1 cellular context compared by ENCODE assay signal in the genomic region with DNA sequence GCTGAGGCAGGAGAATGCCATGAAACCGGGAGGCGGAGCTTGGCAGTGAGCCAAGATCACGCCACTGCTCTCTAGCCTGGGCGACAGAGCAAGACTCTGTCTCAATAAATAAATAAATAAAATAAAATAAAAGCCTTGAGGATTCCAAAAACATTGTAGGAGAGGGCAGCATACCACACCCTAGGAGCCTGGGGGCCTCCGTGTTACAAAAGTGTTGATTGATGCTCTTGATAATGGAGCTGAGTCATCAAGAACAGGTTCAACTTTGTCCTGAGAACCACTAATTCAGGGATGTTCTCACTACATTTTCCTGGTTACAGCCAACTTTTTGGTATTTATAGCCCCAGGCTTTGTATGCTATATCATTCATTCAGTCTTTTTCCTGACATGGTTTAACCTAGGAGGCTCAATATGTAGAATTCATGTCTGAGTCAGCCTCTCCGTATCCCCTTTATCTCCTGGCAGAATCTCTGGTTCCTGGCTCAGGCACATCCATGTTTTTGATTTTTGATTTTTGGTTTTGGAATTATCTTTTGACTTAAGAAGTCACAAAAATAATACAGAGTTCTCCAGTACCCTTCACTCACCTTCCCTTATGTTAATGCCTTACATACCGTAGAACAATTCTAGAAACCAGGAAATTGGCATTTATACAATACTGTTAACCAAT.
TF ChIP-seq lines count a peak whose summit lies in the region.

No MANE protein-coding gene starts in this region.

TF ChIP-seq in HEK293, 187 proteins besides CTCF, POLR2A, EP300 and RAD21 (continued from another document and continues in another):
- TF ChIP-seq ZBTB20 (tag by site-specific recombination; IDR thresholded peaks at IDR 0.05) (peak; percentile 55), ZNF114 (tag by site-specific recombination; IDR thresholded peaks at IDR 0.05) (no peak), OVOL3 (tag by site-specific recombination; IDR thresholded peaks at IDR 0.05) (no peak), YY2 (tag by site-specific recombination; IDR thresholded peaks at IDR 0.05) (no peak), ZNF664 (tag by site-specific recombination; IDR thresholded peaks at IDR 0.05) (0 out of 2 replicates have a peak, but pooled peaks have one; percentile 50), ZNF302 (tag by site-specific recombination; IDR thresholded peaks at IDR 0.05; ENCODE audit: low read depth) (no peak), ZNF366 (tag by site-specific recombination; conservative IDR thresholded peaks at IDR 0.05) (peak; percentile 84), ZSCAN23 (tag by site-specific recombination; IDR thresholded peaks at IDR 0.05) (peak; percentile 77), ZNF660 (tag by site-specific recombination; IDR thresholded peaks at IDR 0.05) (peak; percentile 92), ZNF76 (tag by site-specific recombination; IDR thresholded peaks at IDR 0.05; ENCODE audit: borderline replicate concordance, low read depth) (no peak), OSR2 (tag by site-specific recombination; IDR thresholded peaks at IDR 0.05) (no peak; the same call in 1 of the 2 replicates), GLI4 (tag by site-specific recombination; IDR thresholded peaks at IDR 0.05) (no peak), ZNF335 (tag by site-specific recombination; conservative IDR thresholded peaks at IDR 0.05) (peak; percentile 64), ZNF311 (tag by site-specific recombination; IDR thresholded peaks at IDR 0.05; ENCODE audit: borderline replicate concordance) (no peak), ZNF341 (tag by site-specific recombination; IDR thresholded peaks at IDR 0.05; ENCODE audit: low read depth) (no peak), HOXA7 (CRISPR knock-in tag; IDR thresholded peaks at IDR 0.05; ENCODE audit: borderline replicate concordance) (no peak), ZNF549 (tag by site-specific recombination; IDR thresholded peaks at IDR 0.05) (0 out of 2 replicates have a peak, but pooled peaks have one; percentile 4), ZNF529 (tag by site-specific recombination; IDR thresholded peaks at IDR 0.05; ENCODE audit: insufficient replicate concordance) (peak; percentile 44), ZNF843 (tag by site-specific recombination; IDR thresholded peaks at IDR 0.05) (peak; percentile 77), REPIN1 (tag by site-specific recombination; IDR thresholded peaks at IDR 0.05; ENCODE audit: low read depth) (no peak), ZNF391 (tag by site-specific recombination; IDR thresholded peaks at IDR 0.05; ENCODE audit: borderline replicate concordance, low read depth) (peak; percentile 67; the same call in 1 of the 2 replicates), ZNF324 (tag by site-specific recombination; IDR thresholded peaks at IDR 0.05) (no peak), ZNF544 (tag by site-specific recombination; IDR thresholded peaks at IDR 0.05) (no peak; the same call in none of the 2 replicates), ZNF112 (tag by site-specific recombination; IDR thresholded peaks at IDR 0.05) (peak; percentile 47; the same call in 1 of the 2 replicates), SETDB1 (IDR thresholded peaks at IDR 0.05; ENCODE audit: insufficient read length, low read length) (no peak), MYNN (tag by site-specific recombination; IDR thresholded peaks at IDR 0.05; ENCODE audit: borderline replicate concordance) (0 out of 2 replicates have a peak, but pooled peaks have one; percentile 39), ZNF561 (tag by site-specific recombination; IDR thresholded peaks at IDR 0.05; ENCODE audit: borderline replicate concordance) (peak; percentile 61; the same call in 1 of the 2 replicates), GLIS1 (tag by site-specific recombination; IDR thresholded peaks at IDR 0.05) (peak; percentile 93), ZNF133 (tag by site-specific recombination; IDR thresholded peaks at IDR 0.05) (no peak), ZBTB21 (tag by site-specific recombination; IDR thresholded peaks at IDR 0.05) (peak; percentile 62; the same call in 1 of the 2 replicates), ZNF138 (tag by site-specific recombination; IDR thresholded peaks at IDR 0.05; ENCODE audit: borderline replicate concordance) (no peak), ZNF791 (tag by site-specific recombination; IDR thresholded peaks at IDR 0.05) (no peak), ZNF350 (tag by site-specific recombination; IDR thresholded peaks at IDR 0.05) (no peak), ZNF423 (tag by site-specific recombination; IDR thresholded peaks at IDR 0.05) (no peak), ZNF560 (tag by site-specific recombination; IDR thresholded peaks at IDR 0.05; ENCODE audit: borderline replicate concordance) (no peak), ZBTB17 (tag by site-specific recombination; IDR thresholded peaks at IDR 0.05) (peak; percentile 63; the same call in 1 of the 2 replicates), HOXD13 (CRISPR knock-in tag; IDR thresholded peaks at IDR 0.05; ENCODE audit: borderline replicate concordance) (no peak), ZEB2 (tag by site-specific recombination; IDR thresholded peaks at IDR 0.05) (no peak), ZNF239 (tag by site-specific recombination; IDR thresholded peaks at IDR 0.05) (no peak), ZNF596 (tag by site-specific recombination; IDR thresholded peaks at IDR 0.05) (no peak)
- TF ChIP-seq, protein P1, sequence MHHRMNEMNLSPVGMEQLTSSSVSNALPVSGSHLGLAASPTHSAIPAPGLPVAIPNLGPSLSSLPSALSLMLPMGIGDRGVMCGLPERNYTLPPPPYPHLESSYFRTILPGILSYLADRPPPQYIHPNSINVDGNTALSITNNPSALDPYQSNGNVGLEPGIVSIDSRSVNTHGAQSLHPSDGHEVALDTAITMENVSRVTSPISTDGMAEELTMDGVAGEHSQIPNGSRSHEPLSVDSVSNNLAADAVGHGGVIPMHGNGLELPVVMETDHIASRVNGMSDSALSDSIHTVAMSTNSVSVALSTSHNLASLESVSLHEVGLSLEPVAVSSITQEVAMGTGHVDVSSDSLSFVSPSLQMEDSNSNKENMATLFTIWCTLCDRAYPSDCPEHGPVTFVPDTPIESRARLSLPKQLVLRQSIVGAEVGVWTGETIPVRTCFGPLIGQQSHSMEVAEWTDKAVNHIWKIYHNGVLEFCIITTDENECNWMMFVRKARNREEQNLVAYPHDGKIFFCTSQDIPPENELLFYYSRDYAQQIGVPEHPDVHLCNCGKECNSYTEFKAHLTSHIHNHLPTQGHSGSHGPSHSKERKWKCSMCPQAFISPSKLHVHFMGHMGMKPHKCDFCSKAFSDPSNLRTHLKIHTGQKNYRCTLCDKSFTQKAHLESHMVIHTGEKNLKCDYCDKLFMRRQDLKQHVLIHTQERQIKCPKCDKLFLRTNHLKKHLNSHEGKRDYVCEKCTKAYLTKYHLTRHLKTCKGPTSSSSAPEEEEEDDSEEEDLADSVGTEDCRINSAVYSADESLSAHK (tag by site-specific recombination; IDR thresholded peaks at IDR 0.05): no peak
- TF ChIP-seq, protein P2, sequence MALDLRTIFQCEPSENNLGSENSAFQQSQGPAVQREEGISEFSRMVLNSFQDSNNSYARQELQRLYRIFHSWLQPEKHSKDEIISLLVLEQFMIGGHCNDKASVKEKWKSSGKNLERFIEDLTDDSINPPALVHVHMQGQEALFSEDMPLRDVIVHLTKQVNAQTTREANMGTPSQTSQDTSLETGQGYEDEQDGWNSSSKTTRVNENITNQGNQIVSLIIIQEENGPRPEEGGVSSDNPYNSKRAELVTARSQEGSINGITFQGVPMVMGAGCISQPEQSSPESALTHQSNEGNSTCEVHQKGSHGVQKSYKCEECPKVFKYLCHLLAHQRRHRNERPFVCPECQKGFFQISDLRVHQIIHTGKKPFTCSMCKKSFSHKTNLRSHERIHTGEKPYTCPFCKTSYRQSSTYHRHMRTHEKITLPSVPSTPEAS (tag by site-specific recombination; IDR thresholded peaks at IDR 0.05): no peak
- TF ChIP-seq, protein P3, sequence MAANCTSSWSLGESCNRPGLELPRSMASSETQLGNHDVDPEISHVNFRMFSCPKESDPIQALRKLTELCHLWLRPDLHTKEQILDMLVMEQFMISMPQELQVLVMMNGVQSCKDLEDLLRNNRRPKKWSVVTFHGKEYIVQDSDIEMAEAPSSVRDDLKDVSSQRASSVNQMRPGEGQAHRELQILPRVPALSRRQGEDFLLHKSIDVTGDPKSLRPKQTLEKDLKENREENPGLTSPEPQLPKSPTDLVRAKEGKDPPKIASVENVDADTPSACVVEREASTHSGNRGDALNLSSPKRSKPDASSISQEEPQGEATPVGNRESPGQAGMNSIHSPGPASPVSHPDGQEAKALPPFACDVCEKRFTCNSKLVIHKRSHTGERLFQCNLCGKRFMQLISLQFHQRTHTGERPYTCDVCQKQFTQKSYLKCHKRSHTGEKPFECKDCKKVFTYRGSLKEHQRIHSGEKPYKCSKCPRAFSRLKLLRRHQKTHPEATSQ (tag by site-specific recombination; IDR thresholded peaks at IDR 0.05): no peak
- TF ChIP-seq, protein P4, sequence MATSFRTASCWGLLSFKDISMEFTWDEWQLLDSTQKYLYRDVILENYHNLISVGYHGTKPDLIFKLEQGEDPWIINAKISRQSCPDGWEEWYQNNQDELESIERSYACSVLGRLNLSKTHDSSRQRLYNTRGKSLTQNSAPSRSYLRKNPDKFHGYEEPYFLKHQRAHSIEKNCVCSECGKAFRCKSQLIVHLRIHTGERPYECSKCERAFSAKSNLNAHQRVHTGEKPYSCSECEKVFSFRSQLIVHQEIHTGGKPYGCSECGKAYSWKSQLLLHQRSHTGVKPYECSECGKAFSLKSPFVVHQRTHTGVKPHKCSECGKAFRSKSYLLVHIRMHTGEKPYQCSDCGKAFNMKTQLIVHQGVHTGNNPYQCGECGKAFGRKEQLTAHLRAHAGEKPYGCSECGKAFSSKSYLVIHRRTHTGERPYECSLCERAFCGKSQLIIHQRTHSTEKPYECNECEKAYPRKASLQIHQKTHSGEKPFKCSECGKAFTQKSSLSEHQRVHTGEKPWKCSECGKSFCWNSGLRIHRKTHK (tag by site-specific recombination; IDR thresholded peaks at IDR 0.05): no peak
- TF ChIP-seq, protein P5, sequence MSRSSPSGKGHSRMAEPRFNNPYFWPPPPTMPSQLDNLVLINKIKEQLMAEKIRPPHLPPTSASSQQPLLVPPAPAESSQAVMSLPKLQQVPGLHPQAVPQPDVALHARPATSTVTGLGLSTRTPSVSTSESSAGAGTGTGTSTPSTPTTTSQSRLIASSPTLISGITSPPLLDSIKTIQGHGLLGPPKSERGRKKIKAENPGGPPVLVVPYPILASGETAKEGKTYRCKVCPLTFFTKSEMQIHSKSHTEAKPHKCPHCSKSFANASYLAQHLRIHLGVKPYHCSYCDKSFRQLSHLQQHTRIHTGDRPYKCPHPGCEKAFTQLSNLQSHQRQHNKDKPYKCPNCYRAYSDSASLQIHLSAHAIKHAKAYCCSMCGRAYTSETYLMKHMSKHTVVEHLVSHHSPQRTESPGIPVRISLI (tag by site-specific recombination; IDR thresholded peaks at IDR 0.05): no peak
- TF ChIP-seq, protein P6, sequence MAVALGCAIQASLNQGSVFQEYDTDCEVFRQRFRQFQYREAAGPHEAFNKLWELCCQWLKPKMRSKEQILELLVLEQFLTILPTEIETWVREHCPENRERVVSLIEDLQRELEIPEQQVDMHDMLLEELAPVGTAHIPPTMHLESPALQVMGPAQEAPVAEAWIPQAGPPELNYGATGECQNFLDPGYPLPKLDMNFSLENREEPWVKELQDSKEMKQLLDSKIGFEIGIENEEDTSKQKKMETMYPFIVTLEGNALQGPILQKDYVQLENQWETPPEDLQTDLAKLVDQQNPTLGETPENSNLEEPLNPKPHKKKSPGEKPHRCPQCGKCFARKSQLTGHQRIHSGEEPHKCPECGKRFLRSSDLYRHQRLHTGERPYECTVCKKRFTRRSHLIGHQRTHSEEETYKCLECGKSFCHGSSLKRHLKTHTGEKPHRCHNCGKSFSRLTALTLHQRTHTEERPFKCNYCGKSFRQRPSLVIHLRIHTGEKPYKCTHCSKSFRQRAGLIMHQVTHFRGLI (tag by site-specific recombination; IDR thresholded peaks at IDR 0.05): peak; percentile 20; the same call in 1 of the 2 replicates
- TF ChIP-seq, protein P7, sequence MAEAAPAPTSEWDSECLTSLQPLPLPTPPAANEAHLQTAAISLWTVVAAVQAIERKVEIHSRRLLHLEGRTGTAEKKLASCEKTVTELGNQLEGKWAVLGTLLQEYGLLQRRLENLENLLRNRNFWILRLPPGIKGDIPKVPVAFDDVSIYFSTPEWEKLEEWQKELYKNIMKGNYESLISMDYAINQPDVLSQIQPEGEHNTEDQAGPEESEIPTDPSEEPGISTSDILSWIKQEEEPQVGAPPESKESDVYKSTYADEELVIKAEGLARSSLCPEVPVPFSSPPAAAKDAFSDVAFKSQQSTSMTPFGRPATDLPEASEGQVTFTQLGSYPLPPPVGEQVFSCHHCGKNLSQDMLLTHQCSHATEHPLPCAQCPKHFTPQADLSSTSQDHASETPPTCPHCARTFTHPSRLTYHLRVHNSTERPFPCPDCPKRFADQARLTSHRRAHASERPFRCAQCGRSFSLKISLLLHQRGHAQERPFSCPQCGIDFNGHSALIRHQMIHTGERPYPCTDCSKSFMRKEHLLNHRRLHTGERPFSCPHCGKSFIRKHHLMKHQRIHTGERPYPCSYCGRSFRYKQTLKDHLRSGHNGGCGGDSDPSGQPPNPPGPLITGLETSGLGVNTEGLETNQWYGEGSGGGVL (tag by site-specific recombination; IDR thresholded peaks at IDR 0.05): peak; percentile 68
- TF ChIP-seq, protein P8, sequence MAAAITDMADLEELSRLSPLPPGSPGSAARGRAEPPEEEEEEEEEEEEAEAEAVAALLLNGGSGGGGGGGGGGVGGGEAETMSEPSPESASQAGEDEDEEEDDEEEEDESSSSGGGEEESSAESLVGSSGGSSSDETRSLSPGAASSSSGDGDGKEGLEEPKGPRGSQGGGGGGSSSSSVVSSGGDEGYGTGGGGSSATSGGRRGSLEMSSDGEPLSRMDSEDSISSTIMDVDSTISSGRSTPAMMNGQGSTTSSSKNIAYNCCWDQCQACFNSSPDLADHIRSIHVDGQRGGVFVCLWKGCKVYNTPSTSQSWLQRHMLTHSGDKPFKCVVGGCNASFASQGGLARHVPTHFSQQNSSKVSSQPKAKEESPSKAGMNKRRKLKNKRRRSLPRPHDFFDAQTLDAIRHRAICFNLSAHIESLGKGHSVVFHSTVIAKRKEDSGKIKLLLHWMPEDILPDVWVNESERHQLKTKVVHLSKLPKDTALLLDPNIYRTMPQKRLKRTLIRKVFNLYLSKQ (tag by site-specific recombination; IDR thresholded peaks at IDR 0.05; ENCODE audit: borderline replicate concordance): no peak
- TF ChIP-seq, protein P9, sequence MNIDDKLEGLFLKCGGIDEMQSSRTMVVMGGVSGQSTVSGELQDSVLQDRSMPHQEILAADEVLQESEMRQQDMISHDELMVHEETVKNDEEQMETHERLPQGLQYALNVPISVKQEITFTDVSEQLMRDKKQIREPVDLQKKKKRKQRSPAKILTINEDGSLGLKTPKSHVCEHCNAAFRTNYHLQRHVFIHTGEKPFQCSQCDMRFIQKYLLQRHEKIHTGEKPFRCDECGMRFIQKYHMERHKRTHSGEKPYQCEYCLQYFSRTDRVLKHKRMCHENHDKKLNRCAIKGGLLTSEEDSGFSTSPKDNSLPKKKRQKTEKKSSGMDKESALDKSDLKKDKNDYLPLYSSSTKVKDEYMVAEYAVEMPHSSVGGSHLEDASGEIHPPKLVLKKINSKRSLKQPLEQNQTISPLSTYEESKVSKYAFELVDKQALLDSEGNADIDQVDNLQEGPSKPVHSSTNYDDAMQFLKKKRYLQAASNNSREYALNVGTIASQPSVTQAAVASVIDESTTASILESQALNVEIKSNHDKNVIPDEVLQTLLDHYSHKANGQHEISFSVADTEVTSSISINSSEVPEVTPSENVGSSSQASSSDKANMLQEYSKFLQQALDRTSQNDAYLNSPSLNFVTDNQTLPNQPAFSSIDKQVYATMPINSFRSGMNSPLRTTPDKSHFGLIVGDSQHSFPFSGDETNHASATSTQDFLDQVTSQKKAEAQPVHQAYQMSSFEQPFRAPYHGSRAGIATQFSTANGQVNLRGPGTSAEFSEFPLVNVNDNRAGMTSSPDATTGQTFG (tag by site-specific recombination; IDR thresholded peaks at IDR 0.05; ENCODE audit: borderline replicate concordance): no peak
